Comparison of ENCODE assay signal across 1 cellular context in the genomic region with DNA sequence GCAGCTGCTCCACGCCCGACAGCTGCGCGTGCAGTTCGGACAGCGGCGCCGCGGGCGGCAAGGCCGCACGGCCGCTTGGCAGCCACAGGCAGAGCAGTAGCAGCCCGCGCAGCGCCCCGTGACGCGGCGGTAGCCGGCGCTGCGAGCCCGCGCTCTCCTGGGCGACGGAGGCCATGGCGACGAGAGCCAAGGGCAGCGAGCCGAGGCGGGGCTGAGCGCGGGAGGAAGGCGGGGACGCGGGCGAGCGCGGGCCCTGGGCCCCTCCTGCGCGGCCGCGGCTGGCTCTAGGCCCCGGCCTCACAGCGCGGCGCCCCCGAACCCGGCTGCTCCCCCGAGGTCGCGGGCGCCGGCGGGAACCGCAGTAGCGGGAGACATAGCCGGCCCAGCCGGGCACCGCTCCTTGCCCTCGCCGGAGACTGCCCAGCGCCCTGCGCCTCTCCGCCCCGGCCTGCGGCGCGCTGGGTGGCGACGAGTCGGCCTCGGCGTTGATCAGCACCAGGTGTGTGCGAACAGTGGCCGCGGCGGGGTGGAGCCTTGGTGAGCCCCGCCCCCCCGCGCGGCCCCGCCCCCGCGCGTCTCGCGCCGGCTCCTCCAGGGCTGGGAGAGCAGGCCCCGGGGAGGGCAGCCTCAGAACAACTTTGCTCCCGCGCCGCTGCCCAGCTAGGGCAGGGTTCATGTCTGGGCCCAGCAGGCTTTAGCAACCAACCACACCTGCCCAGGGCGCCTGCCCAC.
TF ChIP-seq lines count a peak whose summit lies in the region.

A gene with protein sequence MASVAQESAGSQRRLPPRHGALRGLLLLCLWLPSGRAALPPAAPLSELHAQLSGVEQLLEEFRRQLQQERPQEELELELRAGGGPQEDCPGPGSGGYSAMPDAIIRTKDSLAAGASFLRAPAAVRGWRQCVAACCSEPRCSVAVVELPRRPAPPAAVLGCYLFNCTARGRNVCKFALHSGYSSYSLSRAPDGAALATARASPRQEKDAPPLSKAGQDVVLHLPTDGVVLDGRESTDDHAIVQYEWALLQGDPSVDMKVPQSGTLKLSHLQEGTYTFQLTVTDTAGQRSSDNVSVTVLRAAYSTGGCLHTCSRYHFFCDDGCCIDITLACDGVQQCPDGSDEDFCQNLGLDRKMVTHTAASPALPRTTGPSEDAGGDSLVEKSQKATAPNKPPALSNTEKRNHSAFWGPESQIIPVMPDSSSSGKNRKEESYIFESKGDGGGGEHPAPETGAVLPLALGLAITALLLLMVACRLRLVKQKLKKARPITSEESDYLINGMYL (minus strand): TSS at position 514 of the 732 bp plus-strand sequence. CDS start 339 bp downstream, at position 175.

TF ChIP-seq in GM12878, 131 proteins besides CTCF, POLR2A, EP300 and RAD21 (continued from another document and continues in another):
- TF ChIP-seq, protein P1, sequence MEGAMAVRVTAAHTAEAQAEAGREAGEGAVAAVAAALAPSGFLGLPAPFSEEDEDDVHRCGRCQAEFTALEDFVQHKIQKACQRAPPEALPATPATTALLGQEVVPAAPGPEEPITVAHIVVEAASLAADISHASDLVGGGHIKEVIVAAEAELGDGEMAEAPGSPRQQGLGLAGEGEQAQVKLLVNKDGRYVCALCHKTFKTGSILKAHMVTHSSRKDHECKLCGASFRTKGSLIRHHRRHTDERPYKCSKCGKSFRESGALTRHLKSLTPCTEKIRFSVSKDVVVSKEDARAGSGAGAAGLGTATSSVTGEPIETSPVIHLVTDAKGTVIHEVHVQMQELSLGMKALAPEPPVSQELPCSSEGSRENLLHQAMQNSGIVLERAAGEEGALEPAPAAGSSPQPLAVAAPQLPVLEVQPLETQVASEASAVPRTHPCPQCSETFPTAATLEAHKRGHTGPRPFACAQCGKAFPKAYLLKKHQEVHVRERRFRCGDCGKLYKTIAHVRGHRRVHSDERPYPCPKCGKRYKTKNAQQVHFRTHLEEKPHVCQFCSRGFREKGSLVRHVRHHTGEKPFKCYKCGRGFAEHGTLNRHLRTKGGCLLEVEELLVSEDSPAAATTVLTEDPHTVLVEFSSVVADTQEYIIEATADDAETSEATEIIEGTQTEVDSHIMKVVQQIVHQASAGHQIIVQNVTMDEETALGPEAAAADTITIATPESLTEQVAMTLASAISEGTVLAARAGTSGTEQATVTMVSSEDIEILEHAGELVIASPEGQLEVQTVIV (IDR thresholded peaks at IDR 0.05; ENCODE audit: borderline replicate concordance, partially characterized antibody): no peak
- TF ChIP-seq CHD1 (IDR thresholded peaks at IDR 0.05; ENCODE audit: low read depth, low read length): no peak
- TF ChIP-seq TCF12 (IDR thresholded peaks at IDR 0.05; ENCODE audit: low read depth, low read length): no peak
- no peak for TF ChIP-seq TCF3 (IDR thresholded peaks at IDR 0.05; ENCODE audit: borderline replicate concordance, insufficient read depth, low read depth, low read length)
- TF ChIP-seq CHD2 (IDR thresholded peaks at IDR 0.05; ENCODE audit: borderline replicate concordance, low read depth, low read length): no peak
- no peak for TF ChIP-seq RFX5 (IDR thresholded peaks at IDR 0.05; ENCODE audit: low read depth, low read length)
- TF ChIP-seq KLF5 (IDR thresholded peaks at IDR 0.05; ENCODE audit: partially characterized antibody): no peak
- TF ChIP-seq, protein P2, sequence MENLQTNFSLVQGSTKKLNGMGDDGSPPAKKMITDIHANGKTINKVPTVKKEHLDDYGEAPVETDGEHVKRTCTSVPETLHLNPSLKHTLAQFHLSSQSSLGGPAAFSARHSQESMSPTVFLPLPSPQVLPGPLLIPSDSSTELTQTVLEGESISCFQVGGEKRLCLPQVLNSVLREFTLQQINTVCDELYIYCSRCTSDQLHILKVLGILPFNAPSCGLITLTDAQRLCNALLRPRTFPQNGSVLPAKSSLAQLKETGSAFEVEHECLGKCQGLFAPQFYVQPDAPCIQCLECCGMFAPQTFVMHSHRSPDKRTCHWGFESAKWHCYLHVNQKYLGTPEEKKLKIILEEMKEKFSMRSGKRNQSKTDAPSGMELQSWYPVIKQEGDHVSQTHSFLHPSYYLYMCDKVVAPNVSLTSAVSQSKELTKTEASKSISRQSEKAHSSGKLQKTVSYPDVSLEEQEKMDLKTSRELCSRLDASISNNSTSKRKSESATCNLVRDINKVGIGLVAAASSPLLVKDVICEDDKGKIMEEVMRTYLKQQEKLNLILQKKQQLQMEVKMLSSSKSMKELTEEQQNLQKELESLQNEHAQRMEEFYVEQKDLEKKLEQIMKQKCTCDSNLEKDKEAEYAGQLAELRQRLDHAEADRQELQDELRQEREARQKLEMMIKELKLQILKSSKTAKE (IDR thresholded peaks at IDR 0.05; ENCODE audit: low read depth, poor library complexity, severe bottlenecking): no peak
- no peak for TF ChIP-seq KAT2A (conservative IDR thresholded peaks at IDR 0.05; ENCODE audit: control insufficient read depth, low read depth, low read length)
- TF ChIP-seq NFYA (IDR thresholded peaks at IDR 0.05; ENCODE audit: borderline replicate concordance, low read depth, low read length): no peak
- no peak for TF ChIP-seq ZNF274 (IDR thresholded peaks at IDR 0.05; ENCODE audit: insufficient read depth, insufficient read length)
- TF ChIP-seq ZNF217 (IDR thresholded peaks at IDR 0.05): no peak
- TF ChIP-seq NBN (IDR thresholded peaks at IDR 0.05): no peak
- TF ChIP-seq ZNF207 (IDR thresholded peaks at IDR 0.05; ENCODE audit: borderline replicate concordance): no peak
- no peak for TF ChIP-seq SUZ12 (IDR thresholded peaks at IDR 0.05; ENCODE audit: unreplicated experiment)
- TF ChIP-seq, protein P3, sequence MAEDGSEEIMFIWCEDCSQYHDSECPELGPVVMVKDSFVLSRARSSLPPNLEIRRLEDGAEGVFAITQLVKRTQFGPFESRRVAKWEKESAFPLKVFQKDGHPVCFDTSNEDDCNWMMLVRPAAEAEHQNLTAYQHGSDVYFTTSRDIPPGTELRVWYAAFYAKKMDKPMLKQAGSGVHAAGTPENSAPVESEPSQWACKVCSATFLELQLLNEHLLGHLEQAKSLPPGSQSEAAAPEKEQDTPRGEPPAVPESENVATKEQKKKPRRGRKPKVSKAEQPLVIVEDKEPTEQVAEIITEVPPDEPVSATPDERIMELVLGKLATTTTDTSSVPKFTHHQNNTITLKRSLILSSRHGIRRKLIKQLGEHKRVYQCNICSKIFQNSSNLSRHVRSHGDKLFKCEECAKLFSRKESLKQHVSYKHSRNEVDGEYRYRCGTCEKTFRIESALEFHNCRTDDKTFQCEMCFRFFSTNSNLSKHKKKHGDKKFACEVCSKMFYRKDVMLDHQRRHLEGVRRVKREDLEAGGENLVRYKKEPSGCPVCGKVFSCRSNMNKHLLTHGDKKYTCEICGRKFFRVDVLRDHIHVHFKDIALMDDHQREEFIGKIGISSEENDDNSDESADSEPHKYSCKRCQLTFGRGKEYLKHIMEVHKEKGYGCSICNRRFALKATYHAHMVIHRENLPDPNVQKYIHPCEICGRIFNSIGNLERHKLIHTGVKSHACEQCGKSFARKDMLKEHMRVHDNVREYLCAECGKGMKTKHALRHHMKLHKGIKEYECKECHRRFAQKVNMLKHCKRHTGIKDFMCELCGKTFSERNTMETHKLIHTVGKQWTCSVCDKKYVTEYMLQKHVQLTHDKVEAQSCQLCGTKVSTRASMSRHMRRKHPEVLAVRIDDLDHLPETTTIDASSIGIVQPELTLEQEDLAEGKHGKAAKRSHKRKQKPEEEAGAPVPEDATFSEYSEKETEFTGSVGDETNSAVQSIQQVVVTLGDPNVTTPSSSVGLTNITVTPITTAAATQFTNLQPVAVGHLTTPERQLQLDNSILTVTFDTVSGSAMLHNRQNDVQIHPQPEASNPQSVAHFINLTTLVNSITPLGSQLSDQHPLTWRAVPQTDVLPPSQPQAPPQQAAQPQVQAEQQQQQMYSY (CRISPR knock-in tag; IDR thresholded peaks at IDR 0.05): no peak
- peak; percentile 61; the same call in 1 of the 2 replicates for TF ChIP-seq LARP7 (IDR thresholded peaks at IDR 0.05)
- no peak for TF ChIP-seq ZNF384 (IDR thresholded peaks at IDR 0.05; ENCODE audit: borderline replicate concordance, low read depth, low read length)
- TF ChIP-seq MEF2A (IDR thresholded peaks at IDR 0.05; ENCODE audit: insufficient read depth, low read depth, low read length): no peak
- TF ChIP-seq, protein P4, sequence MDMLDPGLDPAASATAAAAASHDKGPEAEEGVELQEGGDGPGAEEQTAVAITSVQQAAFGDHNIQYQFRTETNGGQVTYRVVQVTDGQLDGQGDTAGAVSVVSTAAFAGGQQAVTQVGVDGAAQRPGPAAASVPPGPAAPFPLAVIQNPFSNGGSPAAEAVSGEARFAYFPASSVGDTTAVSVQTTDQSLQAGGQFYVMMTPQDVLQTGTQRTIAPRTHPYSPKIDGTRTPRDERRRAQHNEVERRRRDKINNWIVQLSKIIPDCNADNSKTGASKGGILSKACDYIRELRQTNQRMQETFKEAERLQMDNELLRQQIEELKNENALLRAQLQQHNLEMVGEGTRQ (IDR thresholded peaks at IDR 0.05; ENCODE audit: borderline replicate concordance, low read depth, low read length): no peak
- TF ChIP-seq, protein P5, sequence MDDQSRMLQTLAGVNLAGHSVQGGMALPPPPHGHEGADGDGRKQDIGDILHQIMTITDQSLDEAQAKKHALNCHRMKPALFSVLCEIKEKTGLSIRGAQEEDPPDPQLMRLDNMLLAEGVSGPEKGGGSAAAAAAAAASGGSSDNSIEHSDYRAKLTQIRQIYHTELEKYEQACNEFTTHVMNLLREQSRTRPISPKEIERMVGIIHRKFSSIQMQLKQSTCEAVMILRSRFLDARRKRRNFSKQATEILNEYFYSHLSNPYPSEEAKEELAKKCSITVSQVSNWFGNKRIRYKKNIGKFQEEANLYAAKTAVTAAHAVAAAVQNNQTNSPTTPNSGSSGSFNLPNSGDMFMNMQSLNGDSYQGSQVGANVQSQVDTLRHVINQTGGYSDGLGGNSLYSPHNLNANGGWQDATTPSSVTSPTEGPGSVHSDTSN (IDR thresholded peaks at IDR 0.05; ENCODE audit: insufficient replicate concordance, low read depth, low read length): no peak
- TF ChIP-seq BCL11A (IDR thresholded peaks at IDR 0.05; ENCODE audit: low read depth, low read length): no peak
- TF ChIP-seq POLR2AphosphoS5 (IDR thresholded peaks at IDR 0.05; ENCODE audit: low read length): no peak
- TF ChIP-seq, protein P6, sequence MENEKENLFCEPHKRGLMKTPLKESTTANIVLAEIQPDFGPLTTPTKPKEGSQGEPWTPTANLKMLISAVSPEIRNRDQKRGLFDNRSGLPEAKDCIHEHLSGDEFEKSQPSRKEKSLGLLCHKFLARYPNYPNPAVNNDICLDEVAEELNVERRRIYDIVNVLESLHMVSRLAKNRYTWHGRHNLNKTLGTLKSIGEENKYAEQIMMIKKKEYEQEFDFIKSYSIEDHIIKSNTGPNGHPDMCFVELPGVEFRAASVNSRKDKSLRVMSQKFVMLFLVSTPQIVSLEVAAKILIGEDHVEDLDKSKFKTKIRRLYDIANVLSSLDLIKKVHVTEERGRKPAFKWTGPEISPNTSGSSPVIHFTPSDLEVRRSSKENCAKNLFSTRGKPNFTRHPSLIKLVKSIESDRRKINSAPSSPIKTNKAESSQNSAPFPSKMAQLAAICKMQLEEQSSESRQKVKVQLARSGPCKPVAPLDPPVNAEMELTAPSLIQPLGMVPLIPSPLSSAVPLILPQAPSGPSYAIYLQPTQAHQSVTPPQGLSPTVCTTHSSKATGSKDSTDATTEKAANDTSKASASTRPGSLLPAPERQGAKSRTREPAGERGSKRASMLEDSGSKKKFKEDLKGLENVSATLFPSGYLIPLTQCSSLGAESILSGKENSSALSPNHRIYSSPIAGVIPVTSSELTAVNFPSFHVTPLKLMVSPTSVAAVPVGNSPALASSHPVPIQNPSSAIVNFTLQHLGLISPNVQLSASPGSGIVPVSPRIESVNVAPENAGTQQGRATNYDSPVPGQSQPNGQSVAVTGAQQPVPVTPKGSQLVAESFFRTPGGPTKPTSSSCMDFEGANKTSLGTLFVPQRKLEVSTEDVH (IDR thresholded peaks at IDR 0.05; ENCODE audit: low read depth, partially characterized antibody): no peak
- TF ChIP-seq, protein P7, sequence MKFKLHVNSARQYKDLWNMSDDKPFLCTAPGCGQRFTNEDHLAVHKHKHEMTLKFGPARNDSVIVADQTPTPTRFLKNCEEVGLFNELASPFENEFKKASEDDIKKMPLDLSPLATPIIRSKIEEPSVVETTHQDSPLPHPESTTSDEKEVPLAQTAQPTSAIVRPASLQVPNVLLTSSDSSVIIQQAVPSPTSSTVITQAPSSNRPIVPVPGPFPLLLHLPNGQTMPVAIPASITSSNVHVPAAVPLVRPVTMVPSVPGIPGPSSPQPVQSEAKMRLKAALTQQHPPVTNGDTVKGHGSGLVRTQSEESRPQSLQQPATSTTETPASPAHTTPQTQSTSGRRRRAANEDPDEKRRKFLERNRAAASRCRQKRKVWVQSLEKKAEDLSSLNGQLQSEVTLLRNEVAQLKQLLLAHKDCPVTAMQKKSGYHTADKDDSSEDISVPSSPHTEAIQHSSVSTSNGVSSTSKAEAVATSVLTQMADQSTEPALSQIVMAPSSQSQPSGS (IDR thresholded peaks at IDR 0.05; ENCODE audit: low read length): no peak
- TF ChIP-seq, protein P8, sequence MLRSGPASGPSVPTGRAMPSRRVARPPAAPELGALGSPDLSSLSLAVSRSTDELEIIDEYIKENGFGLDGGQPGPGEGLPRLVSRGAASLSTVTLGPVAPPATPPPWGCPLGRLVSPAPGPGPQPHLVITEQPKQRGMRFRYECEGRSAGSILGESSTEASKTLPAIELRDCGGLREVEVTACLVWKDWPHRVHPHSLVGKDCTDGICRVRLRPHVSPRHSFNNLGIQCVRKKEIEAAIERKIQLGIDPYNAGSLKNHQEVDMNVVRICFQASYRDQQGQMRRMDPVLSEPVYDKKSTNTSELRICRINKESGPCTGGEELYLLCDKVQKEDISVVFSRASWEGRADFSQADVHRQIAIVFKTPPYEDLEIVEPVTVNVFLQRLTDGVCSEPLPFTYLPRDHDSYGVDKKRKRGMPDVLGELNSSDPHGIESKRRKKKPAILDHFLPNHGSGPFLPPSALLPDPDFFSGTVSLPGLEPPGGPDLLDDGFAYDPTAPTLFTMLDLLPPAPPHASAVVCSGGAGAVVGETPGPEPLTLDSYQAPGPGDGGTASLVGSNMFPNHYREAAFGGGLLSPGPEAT (IDR thresholded peaks at IDR 0.05; ENCODE audit: low read depth): no peak
- 0 out of 4 replicates have a peak, but pooled peaks of 1 of the 2 experiments have one; percentile 17 for TF ChIP-seq BHLHE40 (IDR thresholded peaks at IDR 0.05; ENCODE audit: borderline replicate concordance in 1 of 2, low read depth in 2 of 2, low read length in 1 of 2)
- TF ChIP-seq, protein P9, sequence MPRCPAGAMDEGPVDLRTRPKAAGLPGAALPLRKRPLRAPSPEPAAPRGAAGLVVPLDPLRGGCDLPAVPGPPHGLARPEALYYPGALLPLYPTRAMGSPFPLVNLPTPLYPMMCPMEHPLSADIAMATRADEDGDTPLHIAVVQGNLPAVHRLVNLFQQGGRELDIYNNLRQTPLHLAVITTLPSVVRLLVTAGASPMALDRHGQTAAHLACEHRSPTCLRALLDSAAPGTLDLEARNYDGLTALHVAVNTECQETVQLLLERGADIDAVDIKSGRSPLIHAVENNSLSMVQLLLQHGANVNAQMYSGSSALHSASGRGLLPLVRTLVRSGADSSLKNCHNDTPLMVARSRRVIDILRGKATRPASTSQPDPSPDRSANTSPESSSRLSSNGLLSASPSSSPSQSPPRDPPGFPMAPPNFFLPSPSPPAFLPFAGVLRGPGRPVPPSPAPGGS (IDR thresholded peaks at IDR 0.05; ENCODE audit: borderline replicate concordance, insufficient read depth, low read depth, low read length, poor library complexity, severe bottlenecking): no peak
- no peak for TF ChIP-seq RBBP5 (conservative IDR thresholded peaks at IDR 0.05)
- no peak for TF ChIP-seq WRNIP1 (IDR thresholded peaks at IDR 0.05; ENCODE audit: borderline replicate concordance, low read depth, low read length)
